19 cellular contexts compared by ENCODE assay signal in the genomic region with DNA sequence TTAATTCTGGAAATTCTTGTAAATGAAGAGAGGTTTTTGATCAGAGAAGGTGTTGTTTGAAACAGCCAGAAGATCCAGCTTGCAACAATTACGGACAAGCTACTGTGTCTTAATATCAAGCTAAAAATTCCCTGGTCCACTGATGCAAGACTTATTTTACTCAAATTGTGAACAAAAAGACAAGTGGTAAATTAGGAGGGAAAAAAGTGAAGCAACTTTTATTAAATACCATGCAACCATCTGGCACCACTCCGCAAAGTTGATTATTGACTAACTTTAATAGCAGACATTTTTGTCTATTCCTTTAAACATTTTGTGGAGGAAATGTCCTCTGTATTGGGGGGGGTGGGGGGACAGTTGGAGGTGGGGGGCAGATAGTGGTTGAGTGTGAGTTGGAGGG. TPM values are rescaled to one million over a fixed set of nuclear protein-coding genes. Genes with fewer than 3 reads are reported as not detected.
DNase-seq lines count a peak whose midpoint lies in the region; ATAC-seq, FAIRE-seq and TF ChIP-seq lines count a peak whose summit lies in the region.
"Had no signal": no experiment of that assay in that cellular context is flagged by ENCODE, and none has a peak within 500 bp of the region (broad histone marks: within the 10 kb centered on the region; RNA-seq: fewer than 3 reads in every experiment).

No MANE protein-coding gene starts in this region.

- H3K4me3 ChIP-seq in A549 (no peak overlapping the region), adipocyte (ENCODE audit: low read length) (no peak overlapping the region), thyroid gland (replicated peaks in 1 of 3) (no peak overlapping the region), SJCRH30 (no peak overlapping the region)
- H3K4me3 ChIP-seq: K562 had no signal

- CTCF ChIA-PET in A549 (lab: Yijun Ruan, JAX) (interaction anchor here (1.4 to 9.8 kb wide), 2 partner anchors 12 to 32 kb away, joined by 5 to 54 read pairs; partner anchors contain the start of gene CAV1), RWPE1 (lab: Yijun Ruan, JAX) (interaction anchor here (0.7 kb wide), 2 partner anchors 32 to 73 kb away, joined by 3 read pairs; no protein-coding TSS in a partner anchor), GM10248 (lab: Yijun Ruan, JAX) (interaction anchor here (0.7 to 2.3 kb wide), 3 partner anchors 9 to 32 kb away, joined by 3 to 6 read pairs (median 4); no protein-coding TSS in a partner anchor)

- H3K27me3 ChIP-seq in adipocyte (replicated peaks; ENCODE audit: control insufficient read depth, insufficient read depth, low read length) (no peaks in the 10 kb centered on the region), thyroid gland (no peaks in the 10 kb centered on the region), SJCRH30 (no peaks in the 10 kb centered on the region)

- H3K4me1 ChIP-seq in A549 (peaks cover 77% of the 10 kb centered on the region), adipocyte (ENCODE audit: control insufficient read depth, insufficient read depth, low read length) (peaks cover 58% of the 10 kb centered on the region), thyroid gland (peaks cover 22 to 24% of the 10 kb centered on the region in 2 donors), SJCRH30 (peaks cover 8% of the 10 kb centered on the region)
- H3K4me1 ChIP-seq: BE2C had no signal

- peak; percentile 8 to 44; a peak in 1 of 5 replicates for TF ChIP-seq EP300 in A549 (IDR thresholded peaks at IDR 0.05)

- no peak for TF ChIP-seq CTCF in A549 (IDR thresholded peaks at IDR 0.05)
- no peak for TF ChIP-seq CTCF in thyroid gland (IDR thresholded peaks at IDR 0.05)
- no peak for TF ChIP-seq CTCF in RWPE1 (conservative IDR thresholded peaks at IDR 0.05; ENCODE audit: low read depth)
- TF ChIP-seq CTCF in GM10248 (IDR thresholded peaks at IDR 0.05; ENCODE audit: control extremely low read depth, extremely low read depth, low read depth, missing control alignments) = no peak

- DNase-seq in A549 (ENCODE audit: low read depth in 1 of 2, low spot score in 1 of 2) = no peak
- DNase-seq in H54 (ENCODE audit: insufficient read length, low spot score) = no peak
- no peak for DNase-seq in adipocyte (ENCODE audit: low read depth)
- no peak for DNase-seq in thyroid gland
- DNase-seq in RWPE1 (ENCODE audit: low spot score) = no peak
- DNase-seq in GM10248 (ENCODE audit: extremely low spot score) = no peak
- no peak for DNase-seq in SJCRH30
- DNase-seq: 8988T, BE2C, DND-41, GDM1, HCEC 1CT, HFFc6 had no signal

- TF ChIP-seq POLR2A in A549 (IDR thresholded peaks at IDR 0.05; ENCODE audit: low read length) = no peak
- no peak for TF ChIP-seq POLR2A in H54 (IDR thresholded peaks at IDR 0.05; ENCODE audit: low read depth, low read length)
- no peak for TF ChIP-seq POLR2A in thyroid gland (IDR thresholded peaks at IDR 0.05)

- H3K27ac ChIP-seq in A549 (peak overlapping the region; percentile 78 to 82), thyroid gland (peak overlapping the region in 2 of 3 donors; percentile 49), RWPE1 (no peak overlapping the region), SJCRH30 (no peak overlapping the region)
- H3K27ac ChIP-seq: C4-2B, HL-60 had no signal

- no peak for TF ChIP-seq RAD21 in A549 (conservative IDR thresholded peaks at IDR 0.05 in 1 of 2, IDR thresholded peaks at IDR 0.05 in 1 of 2)

- H3K9me3 ChIP-seq in A549 = peaks cover 6% of the 10 kb centered on the region; the same call in 1 of the 3 replicates
- no peaks in the 10 kb centered on the region for H3K9me3 ChIP-seq in adipocyte (ENCODE audit: control insufficient read depth, low read length)
- no peaks in the 10 kb centered on the region for H3K9me3 ChIP-seq in thyroid gland
- no peaks in the 10 kb centered on the region for H3K9me3 ChIP-seq in SJCRH30 (replicated peaks)
- H3K9me3 ChIP-seq: BE2C had no signal

- no peak for ATAC-seq in A549
- ATAC-seq: K562 had no signal

- H3K9ac ChIP-seq in adipocyte (ENCODE audit: low read length) = peak overlapping the region; percentile 29

- H3K4me2 ChIP-seq in A549 = peak overlapping the region; percentile 54

- FAIRE-seq in A549 (lab: Jason Lieb, UNC) = no peak
- peak; percentile 11 for FAIRE-seq in H54 (lab: Jason Lieb, UNC)
- FAIRE-seq: GM19239, H1, K562 had no signal

- POLR2A ChIA-PET in A549 (lab: Yijun Ruan, JAX) = interaction anchor here (0.8 kb wide), 1 partner anchor 56 kb away, joined by 3 read pairs; no protein-coding TSS in a partner anchor
- POLR2A ChIA-PET in RWPE1 (lab: Yijun Ruan, JAX; ENCODE audit: low non-redundant PET) = no interaction called here
- POLR2A ChIA-PET in GM10248 (lab: Yijun Ruan, JAX) = no interaction called here

- H3K36me3 ChIP-seq in adipocyte (ENCODE audit: control insufficient read depth, insufficient read depth, low read length, severe bottlenecking) (no peaks in the 10 kb centered on the region), thyroid gland (no peaks in the 10 kb centered on the region), SJCRH30 (no peaks in the 10 kb centered on the region)
- H3K36me3 ChIP-seq: BE2C had no signal

- intact Hi-C loops in thyroid gland (cut with DNase I) = no loop called here

- 74% methylated on average over 2 of the region's 2 CpGs for WGBS in A549 (ENCODE audit: missing lambda C conversion rate)
- 96% methylated on average over 2 of the region's 2 CpGs for WGBS in thyroid gland, 2 donors

TF ChIP-seq in A549, 52 proteins besides CTCF, POLR2A, EP300 and RAD21:
- TF ChIP-seq, protein P1, sequence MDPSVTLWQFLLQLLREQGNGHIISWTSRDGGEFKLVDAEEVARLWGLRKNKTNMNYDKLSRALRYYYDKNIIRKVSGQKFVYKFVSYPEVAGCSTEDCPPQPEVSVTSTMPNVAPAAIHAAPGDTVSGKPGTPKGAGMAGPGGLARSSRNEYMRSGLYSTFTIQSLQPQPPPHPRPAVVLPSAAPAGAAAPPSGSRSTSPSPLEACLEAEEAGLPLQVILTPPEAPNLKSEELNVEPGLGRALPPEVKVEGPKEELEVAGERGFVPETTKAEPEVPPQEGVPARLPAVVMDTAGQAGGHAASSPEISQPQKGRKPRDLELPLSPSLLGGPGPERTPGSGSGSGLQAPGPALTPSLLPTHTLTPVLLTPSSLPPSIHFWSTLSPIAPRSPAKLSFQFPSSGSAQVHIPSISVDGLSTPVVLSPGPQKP (IDR thresholded peaks at IDR 0.05; ENCODE audit: low read depth, low read length) = no peak
- TF ChIP-seq CEBPB (IDR thresholded peaks at IDR 0.05) (peak; percentile 73 to 76; a peak in 2 of 4 replicates), HES2 (IDR thresholded peaks at IDR 0.05) (peak; percentile 19; the same call in 1 of the 2 replicates)

RNA-seq across cellular contexts. Expression of gene CAV2, which starts 5.1 kb away (rescaled TPM):
- 257 and 296 TPM in 2 replicates for polyA plus RNA-seq in A549 (2011; rRNA removed)
- polyA plus RNA-seq in A549 (2012; cell fraction: cytosol; rRNA removed) = 161 and 178 TPM in 2 replicates
- 64.3 and 90.5 TPM in 2 replicates for polyA plus RNA-seq in A549 (2012; cell fraction: nucleus; rRNA removed)
- polyA plus RNA-seq in A549 (2017; fragmentation: RNase III; extraction: RNeasy Plus Mini Kit Qiagen cat#74134 plus additional on column Dnase treatment) = 142 to 159 TPM (median 156 TPM) in 3 replicates
- polyA minus RNA-seq in A549 (2011; rRNA and poly(A)+ RNA removed) = 179 and 187 TPM in 2 replicates
- total RNA-seq in thyroid gland = 100 to 1,000 TPM; 210 to 331 (median 239) TPM
- 21.6 and 25.2 TPM in 2 replicates for total RNA-seq in SJCRH30 (2014; rRNA removed; shearing (Covaris generic))
- polyA plus RNA-seq: CD4-positive, alpha-beta memory T cell had no signal

RNA-seq across cellular contexts. Expression of gene CAV1, which starts 30.4 kb away (rescaled TPM):
- polyA plus RNA-seq in A549 (2011; rRNA removed) = 365 and 529 TPM in 2 replicates
- 589 and 611 TPM in 2 replicates for polyA plus RNA-seq in A549 (2012; cell fraction: cytosol; rRNA removed)
- 290 and 502 TPM in 2 replicates for polyA plus RNA-seq in A549 (2012; cell fraction: nucleus; rRNA removed)
- 493 to 547 TPM (median 530 TPM) in 3 replicates for polyA plus RNA-seq in A549 (2017; fragmentation: RNase III; extraction: RNeasy Plus Mini Kit Qiagen cat#74134 plus additional on column Dnase treatment)
- polyA minus RNA-seq in A549 (2011; rRNA and poly(A)+ RNA removed) = 537 and 542 TPM in 2 replicates
- 100 to 1,000 TPM; 301 to 490 (median 321) TPM for total RNA-seq in thyroid gland
- 22.2 and 23.7 TPM in 2 replicates for total RNA-seq in SJCRH30 (2014; rRNA removed; shearing (Covaris generic))
- total RNA-seq: CD4-positive, alpha-beta memory T cell had no signal
- polyA plus RNA-seq: CD4-positive, alpha-beta memory T cell had no signal

Comparison
In these comparisons a context has a peak if more than half of its experiments do, and no peak if none do; other contexts are left out.
1. H3K27ac ChIP-seq: peak in A549 (2 of 2) and thyroid gland (2 of 3); none in RWPE1 (single experiment) and SJCRH30 (single experiment).
2. RNA of gene CAV1, which starts 30.4 kb away (total RNA-seq): 301 to 490 TPM in thyroid gland; 22.2 to 23.7 TPM in SJCRH30; every median in the first group is over 10 times any median in the second.